Comparison of ENCODE assay signal across 8 cellular contexts in the genomic region with DNA sequence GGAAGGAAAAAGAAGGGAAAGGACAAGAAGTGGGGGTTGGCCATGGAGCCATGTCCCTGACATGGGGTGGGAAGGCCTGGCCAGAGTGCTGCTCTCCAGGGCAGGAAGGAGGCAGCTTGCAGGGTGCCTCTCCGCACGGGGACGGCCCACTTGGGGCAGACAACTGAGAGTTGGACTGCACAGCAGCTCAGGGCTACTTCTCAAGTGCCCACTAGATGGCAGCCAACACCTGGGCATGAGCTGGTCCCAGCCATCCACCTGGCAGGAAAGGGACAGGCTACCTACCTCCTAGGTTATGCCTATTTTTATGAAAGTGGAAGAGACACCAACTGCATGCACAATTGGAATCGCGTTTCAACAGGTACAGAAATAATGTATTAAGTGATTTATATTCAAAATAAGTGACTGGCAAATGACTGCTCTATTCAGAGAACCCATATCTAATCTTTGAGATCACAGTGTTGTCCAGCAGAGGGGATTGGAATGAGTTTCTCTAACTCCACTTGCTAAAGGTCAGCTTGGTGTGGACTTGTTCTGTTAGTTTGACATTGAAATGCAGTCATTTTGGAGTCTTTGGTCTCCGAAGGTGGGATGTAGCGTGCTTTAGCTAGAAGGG.
DNase-seq lines count a peak whose midpoint lies in the region; ATAC-seq and TF ChIP-seq lines count a peak whose summit lies in the region.

No MANE protein-coding gene starts in this region.

- H3K4me3 Mint-ChIP-seq in central memory CD8-positive, alpha-beta T cell, result no peak overlapping the region

- no peak overlapping the region for H3K27ac Mint-ChIP-seq in central memory CD8-positive, alpha-beta T cell (ENCODE audit: low read depth)

- peak; percentile 86 for TF ChIP-seq CTCF in AG10803 (conservative IDR thresholded peaks at IDR 0.05; ENCODE audit: low read length)

- DNase-seq in AG10803 (ENCODE audit: low read depth) (peak; percentile 63), NCI-H2227 treated with DMSO at 0.1 percent for 48 hours (lab: John Stamatoyannopoulos, UW) (peak; percentile 56), left kidney (ENCODE audit: low read depth, low spot score) (peak; percentile 89)
- DNase-seq in activated CD4-positive, alpha-beta T cell treated with anti-CD3 and anti-CD28 coated beads for 24 hours (ENCODE audit: low read depth in 2 of 2), result peak; percentile 59
- DNase-seq in central memory CD8-positive, alpha-beta T cell (ENCODE audit: low spot score in 2 of 2), result peak; percentile 40 to 57
- DNase-seq in stimulated activated CD4-positive, alpha-beta T cell treated with anti-CD3 and anti-CD28 coated beads, Interleukin-4, amount 100 ng/mL, for 4 hours, result peak; percentile 64 to 68

- H3K27me3 Mint-ChIP-seq in central memory CD8-positive, alpha-beta T cell, result no peaks in the 10 kb centered on the region

- no peaks in the 10 kb centered on the region for H3K36me3 Mint-ChIP-seq in central memory CD8-positive, alpha-beta T cell (ENCODE audit: insufficient read depth)

- no peaks in the 10 kb centered on the region for H3K4me1 Mint-ChIP-seq in central memory CD8-positive, alpha-beta T cell

- no peak overlapping the region for H3K4me3 ChIP-seq in AG10803 (ENCODE audit: low read length)

- peak; percentile 77 for ATAC-seq in GM18873 (IDR thresholded peaks at IDR 0.05; ENCODE audit: low FRiP score, unreplicated experiment)
- ATAC-seq in HG03135 (IDR thresholded peaks at IDR 0.05; ENCODE audit: unreplicated experiment), result peak; percentile 71
- ATAC-seq in central memory CD8-positive, alpha-beta T cell (replicated peaks; ENCODE audit: extremely low read depth, poor library complexity, severe bottlenecking), result peak; percentile 74

- no peaks in the 10 kb centered on the region for H3K9me3 Mint-ChIP-seq in central memory CD8-positive, alpha-beta T cell
